9 cellular contexts compared by ENCODE assay signal in genomic region chr4:186765138-186765537, GRCh38.
DNase-seq lines count a peak whose midpoint lies in the region; TF ChIP-seq lines count a peak whose summit lies in the region.
"Had no signal": no experiment of that assay in that cellular context is flagged by ENCODE, and none has a peak within 500 bp of the region (broad histone marks: within the 10 kb centered on the region; RNA-seq: fewer than 3 reads in every experiment).

No MANE protein-coding gene starts in this region.

- H3K9me3 ChIP-seq in subcutaneous abdominal adipose tissue (ENCODE audit: control insufficient read depth in 5 of 5, low read length in 5 of 5): peaks cover 0 to 2% (median 0%) of the 10 kb centered on the region in 5 donors

- H3K4me3 ChIP-seq in fibroblast of pulmonary artery (replicated peaks; ENCODE audit: low read depth, low read length) (no peak overlapping the region), subcutaneous abdominal adipose tissue (ENCODE audit: low read depth in 1 of 5, low read length in 5 of 5) (peak overlapping the region; percentile 23 to 46 (median 40)), brain microvascular endothelial cell (ENCODE audit: low read depth, low read length) (no peak overlapping the region)

- H3K9ac ChIP-seq in subcutaneous abdominal adipose tissue (ENCODE audit: low read length in 5 of 5): no peak overlapping the region

- in situ Hi-C loops in brain microvascular endothelial cell (cut with HindIII; ENCODE audit: low pct_ligation_motif_present, low sequenced_read_pairs): no loop called here

- H3K36me3 ChIP-seq in subcutaneous abdominal adipose tissue (ENCODE audit: control insufficient read depth in 5 of 5, insufficient read depth in 5 of 5, low read length in 5 of 5) (no peaks in the 10 kb centered on the region), brain microvascular endothelial cell (replicated peaks) (no peaks in the 10 kb centered on the region)

- TF ChIP-seq CTCF in fibroblast of pulmonary artery (IDR thresholded peaks at IDR 0.05; ENCODE audit: low read length, missing control alignments) (no peak), brain microvascular endothelial cell (IDR thresholded peaks at IDR 0.05; ENCODE audit: low read depth, low read length, missing control alignments) (no peak)

- H3K27ac ChIP-seq in subcutaneous abdominal adipose tissue (ENCODE audit: low read depth, low read length) (peak overlapping the region; percentile 75), brain microvascular endothelial cell (no peak overlapping the region)

- no peaks in the 10 kb centered on the region for H3K27me3 ChIP-seq in subcutaneous abdominal adipose tissue (ENCODE audit: control insufficient read depth in 5 of 5, insufficient read depth in 4 of 5, low read length in 5 of 5)
- H3K27me3 ChIP-seq in brain microvascular endothelial cell (replicated peaks): no peaks in the 10 kb centered on the region

- peaks cover 0 to 28% (median 9%) of the 10 kb centered on the region in 5 donors for H3K4me1 ChIP-seq in subcutaneous abdominal adipose tissue (ENCODE audit: control insufficient read depth in 5 of 5, insufficient read depth in 5 of 5, low read length in 5 of 5)

- DNase-seq in HCEC 1CT (peak; percentile 52), RPMI8226 (peak; percentile 7), fibroblast of pulmonary artery (ENCODE audit: low read depth) (peak; percentile 43), cerebellar cortex (ENCODE audit: low spot score) (no peak), brain microvascular endothelial cell (no peak), KG1 (lab: John Stamatoyannopoulos, UW) (no peak)
- DNase-seq: activated naive CD4-positive, alpha-beta T cell treated with anti-CD3 and anti-CD28 coated beads, Interleukin-2, amount 50 U/mL, for 16 hours; T1000 had no signal

Comparison
In these comparisons a context has a peak if more than half of its experiments do, and no peak if none do; other contexts are left out.
1. DNase-seq: peak in HCEC 1CT (single experiment), RPMI8226 (single experiment) and fibroblast of pulmonary artery (single experiment); none in cerebellar cortex (single experiment), brain microvascular endothelial cell (single experiment) and KG1 (single experiment).
2. H3K4me3 ChIP-seq: peak in subcutaneous abdominal adipose tissue (5 of 5); none in fibroblast of pulmonary artery (single experiment) and brain microvascular endothelial cell (single experiment).